In the genomic region with DNA sequence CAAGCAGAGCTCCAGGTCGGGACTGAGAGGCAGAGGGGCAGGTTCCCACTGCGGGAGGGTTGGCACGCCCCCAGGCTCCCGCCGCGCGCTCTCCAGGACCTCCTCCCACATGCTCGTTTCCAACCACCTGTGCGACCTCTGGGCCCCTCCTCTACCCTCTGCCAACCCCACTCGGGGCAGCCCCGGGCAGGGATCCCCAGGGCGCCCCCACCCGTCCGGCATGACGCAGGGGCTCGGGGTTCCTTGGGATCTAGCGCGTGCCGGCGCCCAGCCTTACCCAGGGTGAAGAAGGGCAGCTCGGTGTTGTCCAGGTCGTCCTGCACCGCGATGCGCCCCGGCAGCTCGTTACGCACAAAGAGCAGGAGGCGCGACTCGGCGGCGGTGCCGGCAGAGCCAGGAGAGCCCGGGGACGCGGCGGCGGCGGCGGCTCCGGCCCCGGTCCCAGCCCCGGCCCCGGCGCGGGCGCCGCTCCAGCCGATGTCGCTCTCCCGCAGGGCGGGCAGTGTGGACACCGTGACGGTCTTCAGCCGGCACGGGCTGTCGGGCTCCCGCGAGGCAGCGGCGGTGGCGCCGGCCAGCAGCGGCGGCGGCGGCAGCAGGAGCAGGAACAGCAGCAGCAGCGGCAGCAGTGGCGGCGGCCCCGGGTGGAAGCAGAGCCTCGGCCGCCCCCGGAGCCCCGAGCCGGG, we compare ENCODE assay signal across 8 cellular contexts. TPM values are rescaled to one million over a fixed set of nuclear protein-coding genes. Genes with fewer than 3 reads are reported as not detected.
A peak's percentile ranks its signal among the peaks of the same experiment; 100 is the strongest.
DNase-seq lines count a peak whose midpoint lies in the region; ATAC-seq and TF ChIP-seq lines count a peak whose summit lies in the region.

No MANE protein-coding gene starts in this region.

- H3K9me3 Mint-ChIP-seq in chondrocyte (ENCODE audit: low read depth), result no peaks in the 10 kb centered on the region

- H3K27me3 Mint-ChIP-seq in chondrocyte (ENCODE audit: low read depth), result peaks cover 41% of the 10 kb centered on the region

- peak overlapping the region; percentile 61 for H3K4me3 Mint-ChIP-seq in chondrocyte (ENCODE audit: unreplicated experiment)

- no peak overlapping the region for H3K27ac Mint-ChIP-seq in chondrocyte (ENCODE audit: unreplicated experiment)

- no peaks in the 10 kb centered on the region for H3K36me3 Mint-ChIP-seq in chondrocyte (ENCODE audit: low read depth)

- DNase-seq in AG09309 (ENCODE audit: low read depth) (no peak), chondrocyte (ENCODE audit: low spot score) (no peak), lower lobe of right lung (no peak)
- DNase-seq in activated CD4-positive, alpha-beta T cell treated with anti-CD3 and anti-CD28 coated beads, Interleukin-2, amount 50 U/mL, for 48 hours, result no peak

- H3K27ac ChIP-seq in HUES48 (ENCODE audit: low read depth, low read length) (no peak overlapping the region), lower lobe of right lung (no peak overlapping the region), urinary bladder (ENCODE audit: low read depth) (no peak overlapping the region)

- H3K27me3 ChIP-seq in HUES48 (ENCODE audit: control insufficient read depth, insufficient read depth, low read length), result peaks cover 69% of the 10 kb centered on the region
- peaks cover 65% of the 10 kb centered on the region for H3K27me3 ChIP-seq in lower lobe of right lung (ENCODE audit: low read depth)

- H3K36me3 ChIP-seq in HUES48 (ENCODE audit: control insufficient read depth, insufficient read depth, low read length), result no peaks in the 10 kb centered on the region
- no peaks in the 10 kb centered on the region for H3K36me3 ChIP-seq in lower lobe of right lung
- no peaks in the 10 kb centered on the region for H3K36me3 ChIP-seq in urinary bladder (ENCODE audit: insufficient read depth)

- intact Hi-C loops in lower lobe of right lung (cut with DNase I), result no loop called here

- TF ChIP-seq CTCF in AG09309 (IDR thresholded peaks at IDR 0.05; ENCODE audit: control insufficient read depth, insufficient read depth, low read depth, low read length, missing control alignments) (no peak), chondrocyte (IDR thresholded peaks at IDR 0.05) (peak; percentile 14), lower lobe of right lung (IDR thresholded peaks at IDR 0.05) (no peak)

- H3K4me3 ChIP-seq in AG09309 (ENCODE audit: control insufficient read depth, low read depth, low read length), result peak overlapping the region; percentile 15
- peak overlapping the region; percentile 61 for H3K4me3 ChIP-seq in HUES48 (ENCODE audit: low read depth, low read length)
- peak overlapping the region; percentile 40 for H3K4me3 ChIP-seq in lower lobe of right lung
- peak overlapping the region; percentile 59 for H3K4me3 ChIP-seq in urinary bladder (ENCODE audit: low read depth, low read length)

- H3K4me1 ChIP-seq in HUES48 (ENCODE audit: control insufficient read depth, insufficient read depth, low read length), result peaks cover 8% of the 10 kb centered on the region
- H3K4me1 ChIP-seq in lower lobe of right lung, result no peaks in the 10 kb centered on the region
- no peaks in the 10 kb centered on the region for H3K4me1 ChIP-seq in urinary bladder (ENCODE audit: insufficient read depth)

- under 1% methylated on average over 77 of the region's 77 CpGs for WGBS in urinary bladder

- H3K9me3 ChIP-seq in HUES48 (ENCODE audit: control insufficient read depth, insufficient read depth, low read length) (no peaks in the 10 kb centered on the region), lower lobe of right lung (no peaks in the 10 kb centered on the region)

- ATAC-seq in lower lobe of right lung (peak; percentile 39 to 43), HG02981 (IDR thresholded peaks at IDR 0.05; ENCODE audit: unreplicated experiment) (no peak), HG02588 (IDR thresholded peaks at IDR 0.05; ENCODE audit: unreplicated experiment) (no peak)

- no peak overlapping the region for H3K9ac ChIP-seq in HUES48 (ENCODE audit: low read depth, low read length)

- peaks cover 3% of the 10 kb centered on the region for H3K4me1 Mint-ChIP-seq in chondrocyte (ENCODE audit: low read depth)

RNA-seq across cellular contexts. Expression of a gene that starts 0.5 kb away (rescaled TPM):
- 3.2 to 5.4 TPM (median 3.6 TPM) in 3 replicates for total RNA-seq in chondrocyte
- 4.3 TPM for total RNA-seq in lower lobe of right lung
- 10.2 TPM for total RNA-seq in urinary bladder
- polyA plus RNA-seq in urinary bladder, result 3.1 TPM

Comparison
In these comparisons a context has a peak if more than half of its experiments do, and no peak if none do; other contexts are left out.
1. ATAC-seq: peak in lower lobe of right lung (2 of 2); none in HG02981 (single experiment) and HG02588 (single experiment).
2. Peak in every context shown above with its lines, with median percentiles within 50 percentile points of each other: H3K4me3 ChIP-seq.